In genomic region chr6:22838346-22838745, GRCh38 we compare ENCODE assay signal across 25 cellular contexts.
DNase-seq lines count a peak whose midpoint lies in the region.
"Had no signal": no experiment of that assay in that cellular context is flagged by ENCODE, and none has a peak within 500 bp of the region (broad histone marks: within the 10 kb centered on the region; RNA-seq: fewer than 3 reads in every experiment).

No MANE protein-coding gene starts in this region.

- no peak overlapping the region for H3K18ac ChIP-seq in mesendoderm (ENCODE audit: low read length)

- no peak overlapping the region for H2BK5ac ChIP-seq in mesendoderm (ENCODE audit: low read length)

- H3K79me1 ChIP-seq in mesendoderm (ENCODE audit: low read length) = no peaks in the 10 kb centered on the region

- no peak overlapping the region for H3K27ac ChIP-seq in mesendoderm (ENCODE audit: low read depth, low read length)
- H3K27ac ChIP-seq: A549, SK-N-MC had no signal

- no peak overlapping the region for H2BK15ac ChIP-seq in mesendoderm (replicated peaks; ENCODE audit: low read depth)

- DNase-seq in NCI-H2171 treated with DMSO at 0.1 percent for 48 hours (lab: John Stamatoyannopoulos, UW) = peak; percentile 6
- DNase-seq in NCI-H2171 (lab: John Stamatoyannopoulos, UW) = no peak
- peak; percentile 38 for DNase-seq in M059J (ENCODE audit: low read depth)
- peak; percentile 6 for DNase-seq in dermis blood vessel endothelial cell
- peak; percentile 36 for DNase-seq in mesendoderm
- DNase-seq in SW 1271 (lab: John Stamatoyannopoulos, UW) = no peak
- DNase-seq in HPDE6-E6E7 (ENCODE audit: extremely low spot score) = no peak
- no peak for DNase-seq in stimulated activated naive CD4-positive, alpha-beta T cell treated with Interleukin-2 at 50 U/mL for 16 hours (lab: John Stamatoyannopoulos, UW)
- DNase-seq: activated CD4-positive, alpha-beta T cell treated with anti-CD3 and anti-CD28 coated beads for 4 hours; activated naive CD4-positive, alpha-beta T cell treated with anti-CD3 and anti-CD28 coated beads, Interleukin-2, amount 50 U/mL, for 16 hours; anterior cingulate cortex; BE2C; DND-41; H9; left cardiac atrium; MG63; naive thymus-derived CD4-positive, alpha-beta T cell; NCI-H1436; NCI-H526; occipital lobe; RPMI8226; T-helper 2 cell had no signal

- H3K23ac ChIP-seq in mesendoderm (ENCODE audit: low read length) = no peak overlapping the region

- no peak overlapping the region for H4K8ac ChIP-seq in mesendoderm (ENCODE audit: low read depth, low read length)

- H2BK120ac ChIP-seq in mesendoderm (ENCODE audit: low read depth, low read length) = no peak overlapping the region

- H3K27me3 ChIP-seq in mesendoderm (ENCODE audit: insufficient read depth, low read length, poor library complexity) = no peaks in the 10 kb centered on the region
- H3K27me3 ChIP-seq: BE2C, MG63 had no signal

- H3K4me2 ChIP-seq in mesendoderm (ENCODE audit: low read length) = no peak overlapping the region
- H3K4me2 ChIP-seq: A549, smooth muscle cell had no signal

- H3K36me3 ChIP-seq in mesendoderm (ENCODE audit: control insufficient read depth, insufficient read depth, low read length) = no peaks in the 10 kb centered on the region
- H3K36me3 ChIP-seq: BE2C, MG63 had no signal

- H3K4me1 ChIP-seq in mesendoderm (ENCODE audit: control insufficient read depth, low read depth, low read length) = no peaks in the 10 kb centered on the region
- H3K4me1 ChIP-seq: A549, BE2C had no signal

- no peak overlapping the region for H4K5ac ChIP-seq in mesendoderm (ENCODE audit: low read length)

- no peak overlapping the region for H3K9ac ChIP-seq in mesendoderm (ENCODE audit: low read length)

- H3K79me2 ChIP-seq in mesendoderm (ENCODE audit: control insufficient read depth, insufficient read depth, low read length) = no peaks in the 10 kb centered on the region

- no CpG with 5 or more reads among the region's 4 CpGs for WGBS in mesendoderm (ENCODE audit: extremely low coverage, insufficient coverage, low lambda C conversion rate)

- H3K4ac ChIP-seq in mesendoderm (ENCODE audit: low read depth, low read length) = no peak overlapping the region

- H2AK5ac ChIP-seq in mesendoderm (ENCODE audit: low read length) = no peak overlapping the region

- H3K4me3 ChIP-seq in mesendoderm (ENCODE audit: low read length) = no peak overlapping the region
- H3K4me3 ChIP-seq: A549, MG63, SK-N-MC, smooth muscle cell had no signal

- H3K56ac ChIP-seq in mesendoderm (ENCODE audit: low read length) = no peak overlapping the region

Comparison
In these comparisons a context has a peak if more than half of its experiments do, and no peak if none do; other contexts are left out.
1. DNase-seq: peak in NCI-H2171 treated with DMSO at 0.1 percent for 48 hours (single experiment), M059J (single experiment), dermis blood vessel endothelial cell (single experiment) and mesendoderm (single experiment); none in NCI-H2171 (single experiment), SW 1271 (0 of 2), HPDE6-E6E7 (single experiment) and stimulated activated naive CD4-positive, alpha-beta T cell treated with Interleukin-2 at 50 U/mL for 16 hours (single experiment).